16 cellular contexts compared by ENCODE assay signal in the genomic region with DNA sequence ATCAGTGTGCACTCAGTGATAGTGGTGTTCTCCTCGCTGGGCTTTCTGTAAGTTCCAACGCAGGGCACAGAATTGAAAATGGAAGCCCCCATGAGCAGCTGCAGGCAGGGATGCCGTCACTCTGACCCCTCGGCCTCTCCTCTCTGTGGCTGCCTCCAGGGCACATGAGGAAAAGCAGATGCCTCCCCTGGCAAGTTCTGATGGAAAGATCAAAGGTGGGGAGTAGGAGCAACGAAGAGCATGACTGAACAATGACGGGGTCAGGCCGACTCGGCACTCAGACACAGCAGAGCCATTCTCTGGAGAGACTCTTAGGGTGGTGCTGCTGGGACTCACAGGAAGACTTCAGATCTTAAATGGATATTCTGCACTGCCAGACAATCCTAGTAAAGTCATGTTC.
"Had no signal": no experiment of that assay in that cellular context is flagged by ENCODE, and none has a peak within 500 bp of the region (broad histone marks: within the 10 kb centered on the region; RNA-seq: fewer than 3 reads in every experiment).

No MANE protein-coding gene starts in this region.

- H3K9me3 Mint-ChIP-seq: dendritic cell treated with granulocyte-macrophage colony-stimulating factor and Interleukin-4, amounts not matched to agents 40 ng/mL and 50 ng/mL, for 4 days; T-helper 2 cell treated with Interferon-gamma antibody and Interleukin-4, amounts not matched to agents 5 μg/mL and 100 μg/mL, for 36 hours had no signal

- H3K4me3 Mint-ChIP-seq: activated naive CD8-positive, alpha-beta T cell; dendritic cell treated with granulocyte-macrophage colony-stimulating factor and Interleukin-4, amounts not matched to agents 40 ng/mL and 50 ng/mL, for 4 days; T-helper 2 cell treated with Interferon-gamma antibody and Interleukin-4, amounts not matched to agents 5 μg/mL and 100 μg/mL, for 36 hours had no signal

- H3K9me3 ChIP-seq: left lung, ovary, suprapubic skin, upper lobe of left lung had no signal

- ATAC-seq: left lung had no signal

- H3K27me3 Mint-ChIP-seq: activated naive CD8-positive, alpha-beta T cell; dendritic cell treated with granulocyte-macrophage colony-stimulating factor and Interleukin-4, amounts not matched to agents 40 ng/mL and 50 ng/mL, for 4 days had no signal

- H3K27me3 ChIP-seq: left lung, ovary, suprapubic skin, upper lobe of left lung had no signal

- H3K36me3 ChIP-seq: left lung, ovary, suprapubic skin, upper lobe of left lung had no signal

- H3K4me3 ChIP-seq: left lung, ovary, SK-N-MC, suprapubic skin, upper lobe of left lung had no signal

- H3K27ac Mint-ChIP-seq: activated naive CD8-positive, alpha-beta T cell; dendritic cell treated with granulocyte-macrophage colony-stimulating factor and Interleukin-4, amounts not matched to agents 40 ng/mL and 50 ng/mL, for 4 days; T-helper 2 cell treated with Interferon-gamma antibody and Interleukin-4, amounts not matched to agents 5 μg/mL and 100 μg/mL, for 36 hours had no signal

- H3K27ac ChIP-seq: epithelial cell of prostate, left lung, ovary, SK-N-MC, suprapubic skin, upper lobe of left lung had no signal

- DNase-seq: activated CD4-positive, alpha-beta T cell treated with anti-CD3 and anti-CD28 coated beads, Interleukin-2, amount 50 U/mL, for 48 hours; cerebellar nuclear complex; foreskin melanocyte; glutamatergic neuron; hippocampal formation; left lung; ovary; stimulated activated CD8-positive, alpha-beta memory T cell treated with anti-CD3 and anti-CD28 coated beads, Interleukin-4, amount 100 ng/mL, for 48 hours; stimulated activated naive CD4-positive, alpha-beta T cell treated with Interleukin-2 at 50 U/mL for 16 hours; upper lobe of left lung had no signal

- H3K4me1 ChIP-seq: left lung had no signal
